Comparison of ENCODE assay signal across 20 cellular contexts in genomic region chr1:232452137-232452536, GRCh38.
"Had no signal": no experiment of that assay in that cellular context is flagged by ENCODE, and none has a peak within 500 bp of the region (broad histone marks: within the 10 kb centered on the region; RNA-seq: fewer than 3 reads in every experiment).

No MANE protein-coding gene starts in this region.

- H3K9me3 Mint-ChIP-seq: activated naive CD4-positive, alpha-beta T cell treated with anti-CD3 and anti-CD28 coated beads, Interleukin-2, amount 50 U/mL, for 72 hours; nephron progenitor cell; T-cell had no signal

- H3K27me3 ChIP-seq: stomach, upper lobe of left lung had no signal

- ATAC-seq: activated CD4-positive, CD25-positive, alpha-beta regulatory T cell treated with anti-CD3 and anti-CD28 coated beads, Interleukin-2, amount 50 U/mL, for 24 hours; left lobe of liver; T-cell had no signal

- H3K4me1 ChIP-seq: stomach had no signal

- H3K4me3 ChIP-seq: stomach, upper lobe of left lung had no signal

- H3K4me3 Mint-ChIP-seq: nephron progenitor cell, T-cell had no signal

- DNase-seq: activated CD4-positive, alpha-beta T cell treated with anti-CD3 and anti-CD28 coated beads, Interleukin-2, amount 50 U/mL, for 1 hour; activated CD8-positive, alpha-beta memory T cell treated with anti-CD3 and anti-CD28 coated beads for 24 hours; activated gamma-delta T cell treated with Interleukin-2 at 50 U/mL for 16 hours; amniotic stem cell; dermis blood vessel endothelial cell; foreskin fibroblast; glutamatergic neuron; mammary epithelial cell; midbrain; nephron progenitor cell; occipital lobe; stimulated activated CD4-positive, alpha-beta T cell treated with anti-CD3 and anti-CD28 coated beads, Interleukin-2, amount 100 ng/mL, for 24 hours; stomach; T-cell; T1000; upper lobe of left lung had no signal

- H3K27ac ChIP-seq: stomach, upper lobe of left lung had no signal

- H3K9me3 ChIP-seq: stomach, upper lobe of left lung had no signal

- H3K36me3 ChIP-seq: stomach, upper lobe of left lung had no signal

- FAIRE-seq: keratinocyte had no signal

- H3K36me3 Mint-ChIP-seq: T-cell had no signal

- H3K27ac Mint-ChIP-seq: activated naive CD4-positive, alpha-beta T cell treated with anti-CD3 and anti-CD28 coated beads, Interleukin-2, amount 50 U/mL, for 72 hours; nephron progenitor cell had no signal
